11 cellular contexts compared by ENCODE assay signal in the genomic region with DNA sequence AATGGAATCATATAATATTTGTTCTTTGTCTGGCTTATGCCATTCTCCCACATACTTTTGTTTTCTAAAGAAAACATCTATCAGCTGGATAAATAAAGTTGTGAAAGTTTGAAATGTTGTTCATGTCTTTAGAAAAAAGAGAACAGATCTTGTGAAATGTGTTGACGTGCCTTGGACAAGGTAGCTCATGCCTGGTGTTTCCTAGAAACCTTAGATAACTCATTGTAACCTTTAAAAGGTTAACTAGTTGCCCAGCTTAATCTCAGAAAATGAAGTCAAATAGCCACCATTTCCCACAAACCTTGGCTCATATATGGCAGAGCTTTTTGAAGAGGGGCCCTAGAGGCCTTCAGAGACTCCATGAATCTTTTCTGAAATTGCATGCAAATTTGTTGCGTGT.
"Had no signal": no experiment of that assay in that cellular context is flagged by ENCODE, and none has a peak within 500 bp of the region (broad histone marks: within the 10 kb centered on the region; RNA-seq: fewer than 3 reads in every experiment).

No MANE protein-coding gene starts in this region.

- H3K4me2 ChIP-seq: GM23338 had no signal

- H3K4me1 ChIP-seq: HAP-1 had no signal

- DNase-seq: GM23248, GOT3, H7, H9, HCEC 1CT, HFFc6 had no signal

- H3K4me3 ChIP-seq: GM23248, GM23338, HAP-1 had no signal

- H3K9ac ChIP-seq: GM23248 had no signal

- H3K27ac ChIP-seq: GM23248 had no signal

- H3K9me3 ChIP-seq: HAP-1 had no signal

- FAIRE-seq: H1, H54 had no signal

- H2AFZ ChIP-seq: GM23248, GM23338 had no signal

- ATAC-seq: GM23338, HCT116 had no signal
